In genomic region chr16:29636368-29636767, GRCh38 we compare ENCODE assay signal across 1 cellular context. TPM values are rescaled to one million over a fixed set of nuclear protein-coding genes. Genes with fewer than 3 reads are reported as not detected.
"Had no signal": no experiment of that assay in that cellular context is flagged by ENCODE, and none has a peak within 500 bp of the region (broad histone marks: within the 10 kb centered on the region; RNA-seq: fewer than 3 reads in every experiment).

No MANE protein-coding gene starts in this region.

RNA-seq across cellular contexts. Expression of gene SPN, which starts 26.7 kb away (rescaled TPM):
- total RNA-seq: RPMI7951 had no signal
